18 cellular contexts compared by ENCODE assay signal in the genomic region with DNA sequence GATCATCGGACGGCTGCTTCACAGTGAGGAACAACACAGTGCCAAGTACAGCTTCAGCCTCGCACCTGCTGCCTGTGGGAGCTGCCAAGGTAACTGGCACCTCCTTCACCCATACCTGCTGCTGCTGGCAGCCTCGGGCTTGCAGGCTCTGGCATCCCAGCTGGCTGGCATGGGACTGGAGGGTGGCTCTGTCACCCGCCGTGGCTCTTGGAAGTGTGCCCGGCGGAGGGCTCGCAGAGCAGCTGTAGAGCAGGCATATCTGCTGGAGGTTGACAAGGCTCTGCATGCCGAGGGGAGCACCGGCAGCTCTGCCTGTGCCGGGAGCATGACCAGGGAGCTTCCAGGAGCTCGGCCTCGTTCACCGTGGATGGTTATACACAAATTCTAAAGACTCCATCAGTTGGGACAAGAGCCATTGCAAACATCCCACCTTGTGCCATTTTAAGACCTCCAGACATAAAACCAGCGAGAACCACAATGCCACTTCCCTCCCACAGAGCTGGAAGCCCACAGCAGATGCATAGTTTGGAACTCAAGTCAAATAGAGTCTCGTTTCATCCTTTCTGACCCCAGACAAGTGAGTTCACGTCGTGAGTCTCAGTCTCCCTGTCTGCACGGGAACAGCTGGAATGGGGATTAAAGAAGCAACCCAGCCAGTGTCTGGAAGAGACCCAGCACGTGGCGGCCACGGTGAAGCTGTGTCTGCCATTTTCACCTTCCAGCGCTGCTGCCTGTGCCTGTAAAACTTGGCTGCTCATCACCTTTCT.
A peak's percentile ranks its signal among the peaks of the same experiment; 100 is the strongest.
DNase-seq lines count a peak whose midpoint lies in the region; ATAC-seq and TF ChIP-seq lines count a peak whose summit lies in the region.
"Had no signal": no experiment of that assay in that cellular context is flagged by ENCODE, and none has a peak within 500 bp of the region (broad histone marks: within the 10 kb centered on the region; RNA-seq: fewer than 3 reads in every experiment).

No MANE protein-coding gene starts in this region.

- no peaks in the 10 kb centered on the region for H3K79me2 ChIP-seq in MM.1S (ENCODE audit: low read length)

- H3K9ac ChIP-seq in neuronal stem cell (ENCODE audit: low read depth, low read length, poor library complexity) = peak overlapping the region; percentile 45
- no peak overlapping the region for H3K9ac ChIP-seq in MM.1S (ENCODE audit: low read length)

- H3K27me3 ChIP-seq in neuronal stem cell (ENCODE audit: control insufficient read depth in 3 of 3, insufficient read depth in 3 of 3, low read depth in 1 of 3, low read length in 3 of 3) (peaks cover 0 to 20% (median 0%) of the 10 kb centered on the region in 3 experiments), MM.1S (replicated peaks; ENCODE audit: insufficient read depth, low read length) (peaks cover 94% of the 10 kb centered on the region), gastroesophageal sphincter (peaks cover 4% of the 10 kb centered on the region)
- H3K27me3 ChIP-seq: Peyer's patch had no signal

- peak overlapping the region; percentile 17 for H2BK15ac ChIP-seq in neuronal stem cell (ENCODE audit: low read length)

- TF ChIP-seq EP300 in gastroesophageal sphincter (IDR thresholded peaks at IDR 0.05) = no peak

- no peaks in the 10 kb centered on the region for H3K79me1 ChIP-seq in neuronal stem cell (ENCODE audit: low read depth, low read length)

- DNase-seq in DMS79 treated with DMSO at 0.1 percent for 48 hours (lab: John Stamatoyannopoulos, UW) = peak; percentile 71
- peak; percentile 74 for DNase-seq in NCI-H2029 treated with DMSO at 0.1 percent for 48 hours (lab: John Stamatoyannopoulos, UW)
- DNase-seq in RWPE1 (ENCODE audit: low spot score) = no peak
- no peak for DNase-seq in neuronal stem cell (ENCODE audit: low spot score)
- DNase-seq in MM.1S = no peak
- DNase-seq: activated CD8-positive, alpha-beta memory T cell treated with anti-CD3 and anti-CD28 coated beads for 24 hours; effector CD4-positive, alpha-beta T cell; kidney glomerular epithelial cell; NCI-H1048; NCI-H526 treated with DMSO at 0.1 percent for 48 hours; Peyer's patch; stimulated activated CD4-positive, alpha-beta T cell treated with anti-CD3 and anti-CD28 coated beads, Interleukin-4, amount 100 ng/mL, for 1 hour; T-cell; WERI-Rb-1 had no signal

- TF ChIP-seq CTCF in RWPE1 (conservative IDR thresholded peaks at IDR 0.05; ENCODE audit: low read depth) (no peak), MM.1S (IDR thresholded peaks at IDR 0.05; ENCODE audit: low read length) (no peak), gastroesophageal sphincter (IDR thresholded peaks at IDR 0.05) (no peak)

- no peak overlapping the region for H4K91ac ChIP-seq in neuronal stem cell (ENCODE audit: low read depth, low read length, poor library complexity)

- H3K14ac ChIP-seq in neuronal stem cell (ENCODE audit: low read length) = peak overlapping the region; percentile 76

- TF ChIP-seq POLR2A in gastroesophageal sphincter (IDR thresholded peaks at IDR 0.05) = no peak

- H2BK120ac ChIP-seq in neuronal stem cell (ENCODE audit: low read depth, low read length) = no peak overlapping the region

- no peaks in the 10 kb centered on the region for H3K36me3 ChIP-seq in neuronal stem cell (replicated peaks in 1 of 2; ENCODE audit: control insufficient read depth in 2 of 2, insufficient read depth in 2 of 2, low read length in 2 of 2)
- H3K36me3 ChIP-seq in MM.1S (replicated peaks; ENCODE audit: insufficient read depth, low read length) = no peaks in the 10 kb centered on the region
- H3K36me3 ChIP-seq in gastroesophageal sphincter = no peaks in the 10 kb centered on the region
- H3K36me3 ChIP-seq: Peyer's patch, suprapubic skin had no signal

- H4K8ac ChIP-seq in neuronal stem cell (ENCODE audit: low read depth, low read length) = no peak overlapping the region

- POLR2A ChIA-PET in RWPE1 (lab: Yijun Ruan, JAX; ENCODE audit: low non-redundant PET) = interaction anchor here (0.5 kb wide), 1 partner anchor 324 kb away, joined by 4 read pairs; no protein-coding TSS in a partner anchor

- H2AFZ ChIP-seq in neuronal stem cell (ENCODE audit: low read length) = no peak overlapping the region
- no peak overlapping the region for H2AFZ ChIP-seq in MM.1S (ENCODE audit: low read length)

- CTCF ChIA-PET in RWPE1 (lab: Yijun Ruan, JAX) = interaction anchor here (1.1 kb wide), 1 partner anchor 56 kb away, joined by 8 read pairs; no protein-coding TSS in a partner anchor

- H3F3A ChIP-seq in MM.1S (ENCODE audit: insufficient read depth, low read length) = no peaks in the 10 kb centered on the region

- no peaks in the 10 kb centered on the region for H3K9me2 ChIP-seq in MM.1S (replicated peaks; ENCODE audit: insufficient read depth, low read length)

- H3K18ac ChIP-seq in neuronal stem cell (ENCODE audit: low read length) = peak overlapping the region; percentile 58

- H3K4me1 ChIP-seq in neuronal stem cell (ENCODE audit: control insufficient read depth in 2 of 2, insufficient read depth in 1 of 2, low read depth in 1 of 2, low read length in 2 of 2) = peaks cover 0 to 20% of the 10 kb centered on the region in 2 donors
- no peaks in the 10 kb centered on the region for H3K4me1 ChIP-seq in MM.1S (ENCODE audit: low read length)
- peaks cover 0 to 17% (median 0%) of the 10 kb centered on the region in 3 donors for H3K4me1 ChIP-seq in gastroesophageal sphincter
- H3K4me1 ChIP-seq: Peyer's patch had no signal

- peak overlapping the region; percentile 66 for H3K4ac ChIP-seq in neuronal stem cell (ENCODE audit: low read length)

- no peak overlapping the region for H3K4me3 ChIP-seq in neuronal stem cell (ENCODE audit: low read length in 2 of 2)
- no peak overlapping the region for H3K4me3 ChIP-seq in MM.1S (ENCODE audit: low read length)
- H3K4me3 ChIP-seq in gastroesophageal sphincter = no peak overlapping the region
- H3K4me3 ChIP-seq: Peyer's patch, suprapubic skin had no signal

- H3K4me2 ChIP-seq in neuronal stem cell (ENCODE audit: insufficient read depth, low read length, poor library complexity, severe bottlenecking) = no peak overlapping the region
- H3K4me2 ChIP-seq in MM.1S (ENCODE audit: low read depth, low read length) = no peak overlapping the region

- no CpG with 5 or more reads among the region's 24 CpGs for WGBS in neuronal stem cell (ENCODE audit: extremely low coverage in 2 of 2, insufficient read length in 2 of 2, insufficient replicate concordance in 1 of 2), 2 donors
- WGBS in gastroesophageal sphincter (ENCODE audit: low coverage in 1 of 2), 2 donors = 71% methylated on average over 8 of the region's 24 CpGs; no CpG with 5 or more reads in 1 of the 2 donors

- H3K23ac ChIP-seq in neuronal stem cell (ENCODE audit: low read depth, low read length, poor library complexity) = peak overlapping the region; percentile 38

- no peak overlapping the region for H2BK12ac ChIP-seq in neuronal stem cell (ENCODE audit: low read length)

- peak overlapping the region; percentile 40 for H2AK5ac ChIP-seq in neuronal stem cell (ENCODE audit: low read depth, low read length)

- H3K27ac ChIP-seq in RWPE1 = peak overlapping the region; percentile 18; the same call in 1 of the 2 replicates
- H3K27ac ChIP-seq in neuronal stem cell (replicated peaks; ENCODE audit: low read length) = no peak overlapping the region
- H3K27ac ChIP-seq in MM.1S (ENCODE audit: low read length) = no peak overlapping the region
- no peak overlapping the region for H3K27ac ChIP-seq in gastroesophageal sphincter
- H3K27ac ChIP-seq: Peyer's patch, suprapubic skin, WERI-Rb-1 had no signal

- no peak for ATAC-seq in HG03196 (IDR thresholded peaks at IDR 0.05; ENCODE audit: unreplicated experiment)
- no peak for ATAC-seq in gastroesophageal sphincter
- ATAC-seq: activated T-helper 17 cell treated with anti-CD3 and anti-CD28 coated beads, Interleukin-2, amount 50 U/mL, for 72 hours; T-cell had no signal

- no peak overlapping the region for H2BK5ac ChIP-seq in neuronal stem cell (ENCODE audit: low read length)

- H3K9me3 ChIP-seq in neuronal stem cell (replicated peaks in 1 of 2; ENCODE audit: control insufficient read depth in 2 of 2, insufficient read depth in 1 of 2, low read depth in 1 of 2, low read length in 2 of 2) (no peaks in the 10 kb centered on the region), MM.1S (replicated peaks; ENCODE audit: insufficient read depth, low read length) (no peaks in the 10 kb centered on the region), gastroesophageal sphincter (no peaks in the 10 kb centered on the region)
- H3K9me3 ChIP-seq: Peyer's patch, suprapubic skin had no signal

- H4K20me1 ChIP-seq in MM.1S (ENCODE audit: insufficient read depth, low read length) = no peaks in the 10 kb centered on the region

Comparison
In these comparisons a context has a peak if more than half of its experiments do, and no peak if none do; other contexts are left out.
1. DNase-seq: peak in DMS79 treated with DMSO at 0.1 percent for 48 hours (single experiment) and NCI-H2029 treated with DMSO at 0.1 percent for 48 hours (single experiment); none in RWPE1 (single experiment), neuronal stem cell (single experiment) and MM.1S (single experiment).